5 cellular contexts compared by ENCODE assay signal in genomic region chr4:45954280-45954679, GRCh38.
"Had no signal": no experiment of that assay in that cellular context is flagged by ENCODE, and none has a peak within 500 bp of the region (broad histone marks: within the 10 kb centered on the region; RNA-seq: fewer than 3 reads in every experiment).

No MANE protein-coding gene starts in this region.

- H3K4me2 ChIP-seq: KMS-11 had no signal

- H3K9ac ChIP-seq: GM23248, KMS-11 had no signal

- H3K4me3 ChIP-seq: GM23248 had no signal

- H3K27ac ChIP-seq: GM23248, KMS-11 had no signal

- DNase-seq: GM23248, H9, HCEC 1CT, KBM-7 had no signal
